In the genomic region with DNA sequence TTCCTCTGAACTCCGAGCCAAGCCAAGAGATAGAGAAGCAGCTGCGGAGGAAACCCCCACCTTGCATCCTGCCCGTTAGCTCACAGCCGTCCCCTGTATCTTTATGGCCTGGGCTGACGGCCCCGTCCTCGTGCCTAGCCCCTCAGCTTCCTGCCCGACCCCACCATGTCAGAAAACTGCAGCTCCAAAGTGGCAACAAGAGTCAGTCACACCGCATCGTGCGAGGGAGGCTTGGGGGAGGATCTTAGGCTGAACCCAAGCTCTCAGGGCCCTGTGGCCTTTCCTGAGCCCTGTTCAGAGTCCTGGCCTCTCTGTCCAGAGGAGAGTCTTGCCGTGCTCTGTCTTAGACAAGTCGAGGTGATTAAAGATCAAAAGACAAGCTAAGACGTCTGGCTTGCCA, we compare ENCODE assay signal across 19 cellular contexts.
"Had no signal": no experiment of that assay in that cellular context is flagged by ENCODE, and none has a peak within 500 bp of the region (broad histone marks: within the 10 kb centered on the region; RNA-seq: fewer than 3 reads in every experiment).

No MANE protein-coding gene starts in this region.

- H3K4me2 ChIP-seq: SK-N-SH had no signal

- H3K36me3 ChIP-seq: brain microvascular endothelial cell, heart right ventricle, lower lobe of right lung, neutrophil, pancreas, suprapubic skin, upper lobe of left lung had no signal

- ATAC-seq: activated CD4-positive, alpha-beta T cell treated with anti-CD3 and anti-CD28 coated beads for 36 hours; activated CD8-positive, alpha-beta memory T cell treated with anti-CD3 and anti-CD28 coated beads, Interleukin-2, amount 10 ng/mL, durations not matched to agents 7 days and 5 days; heart right ventricle; left cardiac atrium; lower lobe of right lung; pancreas; WTC11 had no signal

- H3K9me3 ChIP-seq: lower lobe of right lung, neutrophil, pancreas, SK-N-SH, suprapubic skin had no signal

- H3K27me3 Mint-ChIP-seq: activated CD4-positive, alpha-beta memory T cell treated with anti-CD3 and anti-CD28 coated beads for 36 hours; activated CD4-positive, alpha-beta T cell treated with anti-CD3 and anti-CD28 coated beads for 36 hours; activated CD8-positive, alpha-beta memory T cell treated with anti-CD3 and anti-CD28 coated beads, Interleukin-2, amount 10 ng/mL, durations not matched to agents 7 days and 5 days had no signal

- H3K9me3 Mint-ChIP-seq: activated naive CD4-positive, alpha-beta T cell treated with anti-CD3 and anti-CD28 coated beads for 36 hours; T-helper 2 cell treated with Interferon-gamma antibody and Interleukin-4, amounts not matched to agents 5 μg/mL and 100 μg/mL, for 36 hours had no signal

- H3K27me3 ChIP-seq: brain microvascular endothelial cell, neutrophil, pancreas, suprapubic skin, upper lobe of left lung had no signal

- H3K4me3 ChIP-seq: coronary artery, heart right ventricle, lower lobe of right lung, pancreas, suprapubic skin, upper lobe of left lung had no signal

- H3K4me1 Mint-ChIP-seq: activated CD8-positive, alpha-beta memory T cell treated with anti-CD3 and anti-CD28 coated beads, Interleukin-2, amount 10 ng/mL, durations not matched to agents 7 days and 5 days had no signal

- H3K4me1 ChIP-seq: pancreas, upper lobe of left lung had no signal

- H3K9ac ChIP-seq: SK-N-SH had no signal

- H3K27ac ChIP-seq: brain microvascular endothelial cell, coronary artery, heart right ventricle, lower lobe of right lung, neutrophil, pancreas, suprapubic skin, upper lobe of left lung had no signal

- DNase-seq: activated CD4-positive, alpha-beta memory T cell treated with anti-CD3 and anti-CD28 coated beads for 36 hours; activated CD4-positive, alpha-beta T cell treated with anti-CD3 and anti-CD28 coated beads for 36 hours; activated CD8-positive, alpha-beta memory T cell treated with anti-CD3 and anti-CD28 coated beads, Interleukin-2, amount 10 ng/mL, durations not matched to agents 7 days and 5 days; activated naive CD4-positive, alpha-beta T cell treated with anti-CD3 and anti-CD28 coated beads for 36 hours; brain microvascular endothelial cell; heart right ventricle; left cardiac atrium; lower lobe of right lung; pancreas; SK-N-SH; stimulated activated CD4-positive, alpha-beta T cell treated with anti-CD3 and anti-CD28 coated beads, Interleukin-1b, Interleukin-23, amount 100 ng/mL, for 48 hours; stimulated activated CD8-positive, alpha-beta memory T cell treated with anti-CD3 and anti-CD28 coated beads, Interleukin-4, amount 100 ng/mL, for 48 hours; stimulated activated naive CD4-positive, alpha-beta T cell treated with Interleukin-2 at 50 U/mL for 16 hours had no signal

- H3K4me3 Mint-ChIP-seq: activated CD4-positive, alpha-beta memory T cell treated with anti-CD3 and anti-CD28 coated beads for 36 hours; activated CD4-positive, alpha-beta T cell treated with anti-CD3 and anti-CD28 coated beads for 36 hours; activated CD8-positive, alpha-beta memory T cell treated with anti-CD3 and anti-CD28 coated beads, Interleukin-2, amount 10 ng/mL, durations not matched to agents 7 days and 5 days; activated naive CD4-positive, alpha-beta T cell treated with anti-CD3 and anti-CD28 coated beads for 36 hours; T-helper 2 cell treated with Interferon-gamma antibody and Interleukin-4, amounts not matched to agents 5 μg/mL and 100 μg/mL, for 36 hours; WTC11 had no signal

- H3K36me3 Mint-ChIP-seq: activated CD4-positive, alpha-beta memory T cell treated with anti-CD3 and anti-CD28 coated beads for 36 hours; activated CD8-positive, alpha-beta memory T cell treated with anti-CD3 and anti-CD28 coated beads, Interleukin-2, amount 10 ng/mL, durations not matched to agents 7 days and 5 days had no signal

- H3K27ac Mint-ChIP-seq: activated CD4-positive, alpha-beta memory T cell treated with anti-CD3 and anti-CD28 coated beads for 36 hours; activated CD4-positive, alpha-beta T cell treated with anti-CD3 and anti-CD28 coated beads for 36 hours; activated CD8-positive, alpha-beta memory T cell treated with anti-CD3 and anti-CD28 coated beads, Interleukin-2, amount 10 ng/mL, durations not matched to agents 7 days and 5 days; activated naive CD4-positive, alpha-beta T cell treated with anti-CD3 and anti-CD28 coated beads for 36 hours; T-helper 2 cell treated with Interferon-gamma antibody and Interleukin-4, amounts not matched to agents 5 μg/mL and 100 μg/mL, for 36 hours; WTC11 had no signal
